In the genomic region with DNA sequence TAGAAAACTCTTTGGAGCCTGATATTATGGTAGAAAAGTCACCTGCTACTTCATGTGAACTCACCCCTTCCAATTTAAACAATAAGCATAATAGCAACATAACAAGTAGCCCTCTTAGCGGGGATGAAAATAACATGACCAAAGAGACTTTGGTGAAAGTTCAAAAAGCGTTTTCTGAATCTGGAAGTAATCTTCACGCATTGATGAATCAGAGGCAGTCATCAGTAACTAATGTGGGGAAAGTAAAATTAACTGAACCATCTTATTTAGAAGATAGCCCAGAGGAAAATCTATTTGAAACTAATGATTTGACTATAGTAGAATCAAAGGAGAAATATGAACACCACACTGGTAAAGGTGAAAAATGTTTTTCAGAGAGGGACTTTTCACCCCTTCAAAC, we compare ENCODE assay signal across 23 cellular contexts. TPM values are rescaled to one million over a fixed set of nuclear protein-coding genes. Genes with fewer than 3 reads are reported as not detected.
"Had no signal": no experiment of that assay in that cellular context is flagged by ENCODE, and none has a peak within 500 bp of the region (broad histone marks: within the 10 kb centered on the region; RNA-seq: fewer than 3 reads in every experiment).

No MANE protein-coding gene starts in this region.

- H3K27me3 ChIP-seq: adrenal gland, cardiac muscle cell, dorsolateral prefrontal cortex, neural progenitor cell, right lobe of liver, upper lobe of left lung had no signal

- H3K9me3 ChIP-seq: adrenal gland, left ventricle myocardium inferior, psoas muscle, right lobe of liver, thoracic aorta, upper lobe of left lung had no signal

- DNase-seq: activated CD4-positive, alpha-beta T cell treated with anti-CD3 and anti-CD28 coated beads for 1 hour; activated CD8-positive, alpha-beta memory T cell treated with anti-CD3 and anti-CD28 coated beads for 24 hours; activated gamma-delta T cell treated with Interleukin-2 at 50 U/mL for 16 hours; activated T-cell treated with anti-CD3 and anti-CD28 coated beads, Interleukin-2, amount 50 U/mL, for 72 hours; adrenal gland; dorsolateral prefrontal cortex; head of caudate nucleus; left ventricle myocardium inferior; mesendoderm; naive thymus-derived CD4-positive, alpha-beta T cell; psoas muscle; right lobe of liver; stimulated activated CD4-positive, alpha-beta T cell treated with anti-CD3 and anti-CD28 coated beads, Interleukin-4, amount 100 ng/mL, for 1 hour; upper lobe of left lung had no signal

- H3K27ac Mint-ChIP-seq: activated naive CD4-positive, alpha-beta T cell treated with anti-CD3 and anti-CD28 coated beads, Interleukin-2, amount 50 U/mL, for 72 hours; activated T-cell treated with anti-CD3 and anti-CD28 coated beads, Interleukin-2, amount 50 U/mL, for 72 hours; naive thymus-derived CD4-positive, alpha-beta T cell; neural progenitor cell; stimulated activated effector memory CD8-positive, alpha-beta T cell treated with anti-CD3 and anti-CD28 coated beads, Interleukin-12 subunit alpha, Interleukin-12 subunit beta, amount 100 ng/mL, for 72 hours; T-helper 1 cell treated with Interleukin-12 subunit alpha and Interleukin-12 subunit beta and Interleukin-4 antibody, amounts not matched to agents 30 μg/mL and 1 μg/mL, for 36 hours had no signal

- H3K36me3 ChIP-seq: adrenal gland, left ventricle myocardium inferior, right lobe of liver, thoracic aorta, upper lobe of left lung had no signal

- H3K4me2 ChIP-seq: neural progenitor cell, smooth muscle cell had no signal

- ATAC-seq: activated naive CD4-positive, alpha-beta T cell treated with anti-CD3 and anti-CD28 coated beads, Interleukin-2, amount 50 U/mL, for 72 hours; activated T-cell treated with anti-CD3 and anti-CD28 coated beads, Interleukin-2, amount 50 U/mL, for 72 hours; naive thymus-derived CD4-positive, alpha-beta T cell; psoas muscle; right lobe of liver; stimulated activated effector memory CD8-positive, alpha-beta T cell treated with anti-CD3 and anti-CD28 coated beads, Interleukin-12 subunit alpha, Interleukin-12 subunit beta, amount 100 ng/mL, for 72 hours had no signal

- H3K4me3 Mint-ChIP-seq: activated T-cell treated with anti-CD3 and anti-CD28 coated beads, Interleukin-2, amount 50 U/mL, for 72 hours; naive thymus-derived CD4-positive, alpha-beta T cell; neural progenitor cell; stimulated activated effector memory CD8-positive, alpha-beta T cell treated with anti-CD3 and anti-CD28 coated beads, Interleukin-12 subunit alpha, Interleukin-12 subunit beta, amount 100 ng/mL, for 72 hours; T-helper 1 cell treated with Interleukin-12 subunit alpha and Interleukin-12 subunit beta and Interleukin-4 antibody, amounts not matched to agents 30 μg/mL and 1 μg/mL, for 36 hours had no signal

- H3K4me3 ChIP-seq: adrenal gland, cardiac muscle cell, dorsolateral prefrontal cortex, left ventricle myocardium inferior, neural progenitor cell, psoas muscle, right lobe of liver, smooth muscle cell, thoracic aorta, upper lobe of left lung had no signal

- H3K9me3 Mint-ChIP-seq: activated naive CD4-positive, alpha-beta T cell treated with anti-CD3 and anti-CD28 coated beads, Interleukin-2, amount 50 U/mL, for 72 hours; activated T-cell treated with anti-CD3 and anti-CD28 coated beads, Interleukin-2, amount 50 U/mL, for 72 hours; naive thymus-derived CD4-positive, alpha-beta T cell; neural progenitor cell; stimulated activated effector memory CD8-positive, alpha-beta T cell treated with anti-CD3 and anti-CD28 coated beads, Interleukin-12 subunit alpha, Interleukin-12 subunit beta, amount 100 ng/mL, for 72 hours; T-helper 1 cell treated with Interleukin-12 subunit alpha and Interleukin-12 subunit beta and Interleukin-4 antibody, amounts not matched to agents 30 μg/mL and 1 μg/mL, for 36 hours had no signal

- H3K27ac ChIP-seq: adrenal gland, cardiac muscle cell, dorsolateral prefrontal cortex, left ventricle myocardium inferior, neural progenitor cell, psoas muscle, right lobe of liver, thoracic aorta, upper lobe of left lung, VCaP had no signal

- FAIRE-seq: frontal cortex had no signal

- H3K4me1 ChIP-seq: adrenal gland, left ventricle myocardium inferior, neural progenitor cell, psoas muscle, right lobe of liver had no signal

- H3K9ac ChIP-seq: neural progenitor cell had no signal

- H3K4me1 Mint-ChIP-seq: stimulated activated effector memory CD8-positive, alpha-beta T cell treated with anti-CD3 and anti-CD28 coated beads, Interleukin-12 subunit alpha, Interleukin-12 subunit beta, amount 100 ng/mL, for 72 hours had no signal

RNA-seq across cellular contexts. Expression of gene SCG5, which starts 5.1 kb away (rescaled TPM):
- total RNA-seq: left ventricle myocardium inferior had no signal
